1 cellular context compared by ENCODE assay signal in genomic region chr7:106486331-106486730, GRCh38.
TF ChIP-seq lines count a peak whose summit lies in the region.

No MANE protein-coding gene starts in this region.

TF ChIP-seq in K562, 482 proteins besides CTCF, POLR2A, EP300 and RAD21 (continued from another document):
- TF ChIP-seq NELFE (IDR thresholded peaks at IDR 0.05; ENCODE audit: insufficient read depth, insufficient read length) (no peak), NFIC (IDR thresholded peaks at IDR 0.05) (no peak), ZNF140 (CRISPR knock-in tag; IDR thresholded peaks at IDR 0.05) (no peak), ZNF717 (CRISPR knock-in tag; IDR thresholded peaks at IDR 0.05) (no peak), SAP30 (IDR thresholded peaks at IDR 0.05; ENCODE audit: borderline replicate concordance, insufficient read depth, low read depth, low read length, poor library complexity, severe bottlenecking) (no peak)
TF ChIP-seq in K562: peak in this region for 0.
